Comparison of ENCODE assay signal across 19 cellular contexts in the genomic region with DNA sequence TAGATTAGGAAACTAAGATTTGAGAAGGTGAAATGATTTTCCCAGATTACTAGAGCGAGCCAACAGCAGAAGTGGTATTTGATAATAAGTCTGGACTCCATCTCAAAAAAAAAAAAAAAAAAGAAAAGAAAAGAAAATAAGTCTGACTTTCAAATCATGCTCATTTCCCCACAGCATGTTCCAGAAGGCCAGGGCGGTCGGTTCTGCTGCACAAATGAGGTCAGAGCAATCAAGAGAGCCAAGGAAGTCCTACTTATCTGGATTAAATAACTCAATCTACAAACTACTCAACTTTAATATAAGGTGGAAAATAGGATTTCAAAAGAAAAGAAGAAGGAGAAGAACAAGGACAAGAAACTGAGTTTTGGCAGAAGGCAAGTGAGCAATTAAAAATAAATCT.
DNase-seq lines count a peak whose midpoint lies in the region; ATAC-seq and TF ChIP-seq lines count a peak whose summit lies in the region.
"Had no signal": no experiment of that assay in that cellular context is flagged by ENCODE, and none has a peak within 500 bp of the region (broad histone marks: within the 10 kb centered on the region; RNA-seq: fewer than 3 reads in every experiment).

No MANE protein-coding gene starts in this region.

- H3K18ac ChIP-seq in mesendoderm (ENCODE audit: low read length), result no peak overlapping the region

- no peaks in the 10 kb centered on the region for H3K36me3 ChIP-seq in right atrium auricular region
- no peaks in the 10 kb centered on the region for H3K36me3 ChIP-seq in mesendoderm (ENCODE audit: control insufficient read depth, insufficient read depth, low read length)
- no peaks in the 10 kb centered on the region for H3K36me3 ChIP-seq in mucosa of descending colon (ENCODE audit: low read depth)
- H3K36me3 ChIP-seq: BLaER1, neutrophil had no signal

- H2BK120ac ChIP-seq in mesendoderm (ENCODE audit: low read depth, low read length), result no peak overlapping the region

- H3K56ac ChIP-seq in mesendoderm (ENCODE audit: low read length), result no peak overlapping the region

- H3K4ac ChIP-seq in mesendoderm (ENCODE audit: low read depth, low read length), result no peak overlapping the region

- no peaks in the 10 kb centered on the region for H3K27me3 ChIP-seq in right atrium auricular region
- H3K27me3 ChIP-seq in mesendoderm (ENCODE audit: insufficient read depth, low read length, poor library complexity), result no peaks in the 10 kb centered on the region
- H3K27me3 ChIP-seq: BLaER1, body of pancreas, neutrophil had no signal

- H3K4me1 ChIP-seq in right atrium auricular region (peaks cover 0 to 29% of the 10 kb centered on the region in 2 donors), mesendoderm (ENCODE audit: control insufficient read depth, low read depth, low read length) (no peaks in the 10 kb centered on the region), mucosa of descending colon (ENCODE audit: low read depth) (no peaks in the 10 kb centered on the region)
- H3K4me1 ChIP-seq: BLaER1, body of pancreas had no signal

- peak; percentile 88 for ATAC-seq in sciatic nerve
- ATAC-seq in mucosa of descending colon, result no peak
- ATAC-seq: body of pancreas, left lobe of liver had no signal

- DNase-seq in fibroblast of peridontal ligament (ENCODE audit: extremely low read depth), result peak; percentile 51
- DNase-seq in right atrium auricular region (ENCODE audit: low spot score), result peak; percentile 75
- peak; percentile 62 for DNase-seq in sciatic nerve (ENCODE audit: low spot score)
- no peak for DNase-seq in mesendoderm
- no peak for DNase-seq in SIG-M5 (lab: John Stamatoyannopoulos, UW)
- no peak for DNase-seq in effector CD4-positive, alpha-beta T cell
- DNase-seq in mucosa of descending colon, result no peak
- DNase-seq: activated CD4-positive, alpha-beta T cell treated with anti-CD3 and anti-CD28 coated beads, Interleukin-2, amount 50 U/mL, for 48 hours; activated naive CD4-positive, alpha-beta T cell treated with Interleukin-2 at 50 U/mL for 16 hours; EL; naive B cell; NCI-H1694 treated with DMSO at 0.1 percent for 48 hours; NCI-H510A; RPMI8226; stimulated activated CD4-positive, alpha-beta T cell treated with anti-CD3 and anti-CD28 coated beads, Interleukin-2, amount 100 ng/mL, for 24 hours had no signal

- H3K4me2 ChIP-seq in mesendoderm (ENCODE audit: low read length), result no peak overlapping the region
- H3K4me2 ChIP-seq: BLaER1 had no signal

- no peak overlapping the region for H4K5ac ChIP-seq in mesendoderm (ENCODE audit: low read length)

- no CpG with 5 or more reads among the region's 3 CpGs for WGBS in mesendoderm (ENCODE audit: extremely low coverage, insufficient coverage, low lambda C conversion rate)

- H3K4me3 ChIP-seq in right atrium auricular region (no peak overlapping the region), mesendoderm (ENCODE audit: low read length) (no peak overlapping the region), mucosa of descending colon (no peak overlapping the region)
- H3K4me3 ChIP-seq: BLaER1, body of pancreas had no signal

- TF ChIP-seq CTCF in right atrium auricular region (IDR thresholded peaks at IDR 0.05) (no peak), mucosa of descending colon (IDR thresholded peaks at IDR 0.05) (no peak)

- H3K79me2 ChIP-seq in mesendoderm (ENCODE audit: control insufficient read depth, insufficient read depth, low read length), result no peaks in the 10 kb centered on the region

- H3K23ac ChIP-seq in mesendoderm (ENCODE audit: low read length), result no peak overlapping the region

- H2BK15ac ChIP-seq in mesendoderm (replicated peaks; ENCODE audit: low read depth), result no peak overlapping the region

- H3K9ac ChIP-seq in mesendoderm (ENCODE audit: low read length), result no peak overlapping the region
- H3K9ac ChIP-seq: BLaER1 had no signal

- no peak overlapping the region for H2AK5ac ChIP-seq in mesendoderm (ENCODE audit: low read length)

- H2BK5ac ChIP-seq in mesendoderm (ENCODE audit: low read length), result no peak overlapping the region

- no peaks in the 10 kb centered on the region for H3K79me1 ChIP-seq in mesendoderm (ENCODE audit: low read length)

- no peak overlapping the region for H4K8ac ChIP-seq in mesendoderm (ENCODE audit: low read depth, low read length)

- H3K9me3 ChIP-seq in right atrium auricular region, result no peaks in the 10 kb centered on the region
- no peaks in the 10 kb centered on the region for H3K9me3 ChIP-seq in mucosa of descending colon
- H3K9me3 ChIP-seq: BLaER1, body of pancreas, neutrophil had no signal

- H3K27ac ChIP-seq in right atrium auricular region (peak overlapping the region; percentile 39 to 54), mesendoderm (ENCODE audit: low read depth, low read length) (no peak overlapping the region)
- H3K27ac ChIP-seq: BLaER1, body of pancreas, neutrophil had no signal

- intact Hi-C loops in sciatic nerve (cut with DNase I), result no loop called here
- intact Hi-C loops in mucosa of descending colon (cut with DNase I, micrococcal nuclease), result no loop called here

Comparison
In these comparisons a context has a peak if more than half of its experiments do, and no peak if none do; other contexts are left out.
1. DNase-seq: peak in fibroblast of peridontal ligament (single experiment), right atrium auricular region (single experiment) and sciatic nerve (single experiment); none in mesendoderm (single experiment), SIG-M5 (single experiment), effector CD4-positive, alpha-beta T cell (single experiment) and mucosa of descending colon (0 of 3).